Comparison of ENCODE assay signal across 10 cellular contexts in genomic region chr1:234927312-234927967, GRCh38.
A peak's percentile ranks its signal among the peaks of the same experiment; 100 is the strongest.
DNase-seq lines count a peak whose midpoint lies in the region; ATAC-seq lines count a peak whose summit lies in the region.
"Had no signal": no experiment of that assay in that cellular context is flagged by ENCODE, and none has a peak within 500 bp of the region (broad histone marks: within the 10 kb centered on the region; RNA-seq: fewer than 3 reads in every experiment).

No MANE protein-coding gene starts in this region.

- CTCF ChIA-PET in activated CD8-positive, alpha-beta memory T cell treated with anti-CD3 and anti-CD28 coated beads, Interleukin-2, amount 10 ng/mL, durations not matched to agents 7 days and 5 days (lab: Charles Lee) = interaction anchor here (0.8 to 2.7 kb wide), 9 partner anchors 11 to 428 kb away, joined by 3 to 13 read pairs (median 5); no protein-coding TSS in a partner anchor

- ATAC-seq in activated CD8-positive, alpha-beta memory T cell treated with anti-CD3 and anti-CD28 coated beads, Interleukin-2, amount 10 ng/mL, durations not matched to agents 7 days and 5 days = peak; percentile 5
- ATAC-seq in HG03432 (IDR thresholded peaks at IDR 0.05; ENCODE audit: unreplicated experiment) = peak; percentile 11
- peak; percentile 18 for ATAC-seq in stimulated activated naive CD8-positive, alpha-beta T cell treated with anti-CD3 and anti-CD28 coated beads, Interleukin-15, amount 100 ng/mL, for 72 hours
- ATAC-seq in GM18858 (IDR thresholded peaks at IDR 0.05; ENCODE audit: unreplicated experiment) = no peak
- ATAC-seq in HG02981 (IDR thresholded peaks at IDR 0.05; ENCODE audit: unreplicated experiment) = no peak

- H3K9me3 Mint-ChIP-seq in activated CD8-positive, alpha-beta memory T cell treated with anti-CD3 and anti-CD28 coated beads, Interleukin-2, amount 10 ng/mL, durations not matched to agents 7 days and 5 days (ENCODE audit: low read depth) = no peaks in the 10 kb centered on the region
- H3K9me3 Mint-ChIP-seq in dendritic cell treated with granulocyte-macrophage colony-stimulating factor and Interleukin-4, amounts not matched to agents 40 ng/mL and 50 ng/mL, for 4 days = no peaks in the 10 kb centered on the region
- H3K9me3 Mint-ChIP-seq in stimulated activated naive CD8-positive, alpha-beta T cell treated with anti-CD3 and anti-CD28 coated beads, Interleukin-15, amount 100 ng/mL, for 72 hours = peaks cover 7 to 11% of the 10 kb centered on the region in 2 donors

- DNase-seq in activated CD8-positive, alpha-beta memory T cell treated with anti-CD3 and anti-CD28 coated beads, Interleukin-2, amount 10 ng/mL, durations not matched to agents 7 days and 5 days = peak; percentile 41
- no peak for DNase-seq in activated CD8-positive, alpha-beta memory T cell treated with anti-CD3 and anti-CD28 coated beads for 24 hours
- DNase-seq in stimulated activated naive CD8-positive, alpha-beta T cell treated with anti-CD3 and anti-CD28 coated beads, Interleukin-15, amount 100 ng/mL, for 72 hours = no peak
- DNase-seq in OCI-M1 (lab: John Stamatoyannopoulos, UW) = no peak
- DNase-seq: brain microvascular endothelial cell, psoas muscle had no signal

- no peaks in the 10 kb centered on the region for H3K27me3 Mint-ChIP-seq in activated CD8-positive, alpha-beta memory T cell treated with anti-CD3 and anti-CD28 coated beads, Interleukin-2, amount 10 ng/mL, durations not matched to agents 7 days and 5 days
- no peaks in the 10 kb centered on the region for H3K27me3 Mint-ChIP-seq in dendritic cell treated with granulocyte-macrophage colony-stimulating factor and Interleukin-4, amounts not matched to agents 40 ng/mL and 50 ng/mL, for 4 days
- H3K27me3 Mint-ChIP-seq in stimulated activated naive CD8-positive, alpha-beta T cell treated with anti-CD3 and anti-CD28 coated beads, Interleukin-15, amount 100 ng/mL, for 72 hours = no peaks in the 10 kb centered on the region

- peaks cover 11% of the 10 kb centered on the region for H3K36me3 Mint-ChIP-seq in activated CD8-positive, alpha-beta memory T cell treated with anti-CD3 and anti-CD28 coated beads, Interleukin-2, amount 10 ng/mL, durations not matched to agents 7 days and 5 days
- H3K36me3 Mint-ChIP-seq in dendritic cell treated with granulocyte-macrophage colony-stimulating factor and Interleukin-4, amounts not matched to agents 40 ng/mL and 50 ng/mL, for 4 days (ENCODE audit: low read depth) = no peaks in the 10 kb centered on the region

- H3K27ac Mint-ChIP-seq in activated CD8-positive, alpha-beta memory T cell treated with anti-CD3 and anti-CD28 coated beads, Interleukin-2, amount 10 ng/mL, durations not matched to agents 7 days and 5 days = peak overlapping the region; percentile 98
- H3K27ac Mint-ChIP-seq in dendritic cell treated with granulocyte-macrophage colony-stimulating factor and Interleukin-4, amounts not matched to agents 40 ng/mL and 50 ng/mL, for 4 days = peak overlapping the region; percentile 97
- peak overlapping the region; percentile 94 to 98 for H3K27ac Mint-ChIP-seq in stimulated activated naive CD8-positive, alpha-beta T cell treated with anti-CD3 and anti-CD28 coated beads, Interleukin-15, amount 100 ng/mL, for 72 hours

- intact Hi-C loops in dendritic cell treated with granulocyte-macrophage colony-stimulating factor and Interleukin-4, amounts not matched to agents 40 ng/mL and 50 ng/mL, for 4 days (cut with micrococcal nuclease) = loop anchor here (2.0 to 5.0 kb wide), 3 partner anchors 27 to 75 kb away; no protein-coding TSS in a partner anchor

- peak overlapping the region; percentile 71 for H3K4me3 Mint-ChIP-seq in activated CD8-positive, alpha-beta memory T cell treated with anti-CD3 and anti-CD28 coated beads, Interleukin-2, amount 10 ng/mL, durations not matched to agents 7 days and 5 days
- peak overlapping the region; percentile 51 for H3K4me3 Mint-ChIP-seq in dendritic cell treated with granulocyte-macrophage colony-stimulating factor and Interleukin-4, amounts not matched to agents 40 ng/mL and 50 ng/mL, for 4 days
- H3K4me3 Mint-ChIP-seq in stimulated activated naive CD8-positive, alpha-beta T cell treated with anti-CD3 and anti-CD28 coated beads, Interleukin-15, amount 100 ng/mL, for 72 hours = peak overlapping the region; percentile 69 to 83

- peaks cover 50% of the 10 kb centered on the region for H3K4me1 Mint-ChIP-seq in activated CD8-positive, alpha-beta memory T cell treated with anti-CD3 and anti-CD28 coated beads, Interleukin-2, amount 10 ng/mL, durations not matched to agents 7 days and 5 days
- H3K4me1 Mint-ChIP-seq in dendritic cell treated with granulocyte-macrophage colony-stimulating factor and Interleukin-4, amounts not matched to agents 40 ng/mL and 50 ng/mL, for 4 days (ENCODE audit: low read depth) = peaks cover 96% of the 10 kb centered on the region
- peaks cover 80% of the 10 kb centered on the region for H3K4me1 Mint-ChIP-seq in stimulated activated naive CD8-positive, alpha-beta T cell treated with anti-CD3 and anti-CD28 coated beads, Interleukin-15, amount 100 ng/mL, for 72 hours

Comparison
In these comparisons a context has a peak if more than half of its experiments do, and no peak if none do; other contexts are left out.
1. ATAC-seq: peak in activated CD8-positive, alpha-beta memory T cell treated with anti-CD3 and anti-CD28 coated beads, Interleukin-2, amount 10 ng/mL, durations not matched to agents 7 days and 5 days (single experiment), HG03432 (single experiment) and stimulated activated naive CD8-positive, alpha-beta T cell treated with anti-CD3 and anti-CD28 coated beads, Interleukin-15, amount 100 ng/mL, for 72 hours (single experiment); none in GM18858 (single experiment) and HG02981 (single experiment).
2. Peak in every context shown above with its lines, with median percentiles within 50 percentile points of each other: H3K27ac Mint-ChIP-seq and H3K4me3 Mint-ChIP-seq.